ENCODE assay signal across 18 cellular contexts in genomic region chr20:57133926-57134650, GRCh38.
"Had no signal": no experiment of that assay in that cellular context is flagged by ENCODE, and none has a peak within 500 bp of the region (broad histone marks: within the 10 kb centered on the region; RNA-seq: fewer than 3 reads in every experiment).

No MANE protein-coding gene starts in this region.

- DNase-seq: activated CD4-positive, alpha-beta memory T cell treated with anti-CD3 and anti-CD28 coated beads, Interleukin-2, amount 10 ng/mL, durations not matched to agents 7 days and 5 days; activated CD4-positive, alpha-beta T cell treated with anti-CD3 and anti-CD28 coated beads for 36 hours; activated effector memory CD4-positive, alpha-beta T cell treated with Interleukin-2 at 50 U/mL for 16 hours; activated naive CD4-positive, alpha-beta T cell treated with anti-CD3 and anti-CD28 coated beads, Interleukin-2, amount 50 U/mL, for 16 hours; activated T-cell treated with anti-CD3 and anti-CD28 coated beads, Interleukin-2, amount 50 U/mL, for 4 hours; left lung; mammary epithelial cell; mucosa of descending colon; naive thymus-derived CD4-positive, alpha-beta T cell; nucleus accumbens; small intestine; upper lobe of left lung; WERI-Rb-1 had no signal

- H3K36me3 Mint-ChIP-seq: naive thymus-derived CD4-positive, alpha-beta T cell had no signal

- H3K9me3 ChIP-seq: left lung, mucosa of descending colon, right atrium auricular region, suprapubic skin, upper lobe of left lung had no signal

- H3K4me1 Mint-ChIP-seq: activated CD4-positive, alpha-beta memory T cell treated with anti-CD3 and anti-CD28 coated beads, Interleukin-2, amount 10 ng/mL, durations not matched to agents 7 days and 5 days; activated CD4-positive, alpha-beta T cell treated with anti-CD3 and anti-CD28 coated beads for 36 hours; naive thymus-derived CD4-positive, alpha-beta T cell had no signal

- H3K27ac ChIP-seq: cardiac muscle cell, epithelial cell of prostate, left lung, right atrium auricular region, suprapubic skin, upper lobe of left lung, WERI-Rb-1 had no signal

- H3K27ac Mint-ChIP-seq: activated CD4-positive, alpha-beta memory T cell treated with anti-CD3 and anti-CD28 coated beads, Interleukin-2, amount 10 ng/mL, durations not matched to agents 7 days and 5 days; activated CD4-positive, alpha-beta T cell treated with anti-CD3 and anti-CD28 coated beads for 36 hours; naive thymus-derived CD4-positive, alpha-beta T cell; stimulated activated naive CD8-positive, alpha-beta T cell treated with anti-CD3 and anti-CD28 coated beads, Interleukin-15, Interleukin-2, amounts not matched to agents 100 ng/mL and 50 ng/mL, for 24 hours had no signal

- H3K9me3 Mint-ChIP-seq: activated CD4-positive, alpha-beta memory T cell treated with anti-CD3 and anti-CD28 coated beads, Interleukin-2, amount 10 ng/mL, durations not matched to agents 7 days and 5 days; activated T-cell treated with anti-CD3 and anti-CD28 coated beads, Interleukin-2, amount 50 U/mL, for 4 hours; stimulated activated naive CD8-positive, alpha-beta T cell treated with anti-CD3 and anti-CD28 coated beads, Interleukin-15, Interleukin-2, amounts not matched to agents 100 ng/mL and 50 ng/mL, for 24 hours had no signal

- ATAC-seq: activated CD4-positive, alpha-beta T cell treated with anti-CD3 and anti-CD28 coated beads for 36 hours; activated T-cell treated with anti-CD3 and anti-CD28 coated beads, Interleukin-2, amount 50 U/mL, for 4 hours; left lung; mucosa of descending colon; naive thymus-derived CD4-positive, alpha-beta T cell had no signal

- H3K4me3 ChIP-seq: cardiac muscle cell, left lung, mucosa of descending colon, right atrium auricular region, suprapubic skin, upper lobe of left lung had no signal

- H3K4me3 Mint-ChIP-seq: activated CD4-positive, alpha-beta memory T cell treated with anti-CD3 and anti-CD28 coated beads, Interleukin-2, amount 10 ng/mL, durations not matched to agents 7 days and 5 days; activated CD4-positive, alpha-beta T cell treated with anti-CD3 and anti-CD28 coated beads for 36 hours; activated T-cell treated with anti-CD3 and anti-CD28 coated beads, Interleukin-2, amount 50 U/mL, for 4 hours; naive thymus-derived CD4-positive, alpha-beta T cell; stimulated activated naive CD8-positive, alpha-beta T cell treated with anti-CD3 and anti-CD28 coated beads, Interleukin-15, Interleukin-2, amounts not matched to agents 100 ng/mL and 50 ng/mL, for 24 hours had no signal

- H3K36me3 ChIP-seq: cardiac muscle cell, left lung, right atrium auricular region, suprapubic skin, upper lobe of left lung, WERI-Rb-1 had no signal

- H3K4me1 ChIP-seq: left lung, right atrium auricular region, suprapubic skin, upper lobe of left lung had no signal

- H3K27me3 ChIP-seq: cardiac muscle cell, right atrium auricular region, upper lobe of left lung had no signal
